ENCODE assay signal across 1 cellular context in the genomic region with DNA sequence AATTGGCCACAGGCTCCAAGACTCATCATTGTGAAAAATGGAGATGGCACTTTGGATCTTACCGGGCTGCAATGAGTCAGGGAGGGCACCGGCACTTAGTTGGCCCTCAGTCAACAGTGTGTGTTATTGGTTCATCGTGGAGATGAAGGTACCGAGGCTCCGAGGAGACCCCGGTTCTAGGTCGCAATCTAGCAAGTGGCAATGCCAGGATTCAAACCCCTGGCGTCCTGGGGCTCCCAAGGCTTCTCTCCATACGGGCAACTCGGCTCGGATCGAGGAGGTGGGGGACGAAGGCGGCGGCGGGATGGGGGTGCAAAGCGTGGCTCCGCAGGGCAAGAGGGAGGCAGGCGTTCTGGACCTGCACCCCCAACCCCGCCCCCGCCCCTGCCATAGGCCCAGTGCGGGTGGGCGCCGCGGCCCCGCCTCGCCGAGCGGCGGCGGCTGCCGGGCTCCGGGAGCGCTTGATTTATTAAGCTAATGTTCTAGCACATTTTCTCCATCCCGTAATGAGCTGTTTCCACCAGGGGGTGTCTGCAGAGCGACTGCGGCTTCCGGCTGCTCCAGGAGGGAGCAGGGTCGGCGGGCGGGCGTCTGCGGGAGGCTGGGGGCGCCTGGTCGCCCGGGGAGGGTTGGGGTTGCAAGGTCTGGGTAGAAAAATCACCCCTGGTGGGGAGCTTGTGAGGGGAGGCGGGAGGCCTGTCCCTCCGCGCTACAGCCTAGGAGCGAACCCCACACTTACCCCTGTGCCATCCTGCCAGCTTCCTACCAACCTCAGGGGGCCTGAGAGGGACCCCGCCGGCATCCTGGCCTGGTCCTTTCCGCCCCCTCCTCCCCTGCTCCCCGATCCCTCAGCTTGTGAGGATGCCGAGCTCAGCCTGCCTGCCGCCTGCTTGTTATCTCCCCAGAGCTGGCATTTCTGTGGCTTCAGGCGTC.
TF ChIP-seq lines count a peak whose summit lies in the region.

No MANE protein-coding gene starts in this region.

TF ChIP-seq in IMR-90, 13 proteins besides CTCF, POLR2A, EP300 and RAD21:
- TF ChIP-seq FOS (IDR thresholded peaks at IDR 0.05; ENCODE audit: low read depth, low read length) (no peak), SMC3 (IDR thresholded peaks at IDR 0.05; ENCODE audit: low read depth, low read length) (peak; percentile 47; the same call in 1 of the 2 replicates)
